Comparison of ENCODE assay signal across 20 cellular contexts in genomic region chr2:53512071-53512841, GRCh38.
DNase-seq lines count a peak whose midpoint lies in the region; ATAC-seq and TF ChIP-seq lines count a peak whose summit lies in the region.
"Had no signal": no experiment of that assay in that cellular context is flagged by ENCODE, and none has a peak within 500 bp of the region (broad histone marks: within the 10 kb centered on the region; RNA-seq: fewer than 3 reads in every experiment).

No MANE protein-coding gene starts in this region.

- H3F3A ChIP-seq in PC-3 (ENCODE audit: low read length, unreplicated experiment): peaks cover 11% of the 10 kb centered on the region

- H2AFZ ChIP-seq in PC-3 (ENCODE audit: low read length): peak overlapping the region; percentile 47

- BruUV-seq in PC-3 (replicated peaks; lab: Mats Ljungman, UMichigan): no TSS peak

- H3K36me3 ChIP-seq in PC-3 (ENCODE audit: low read depth, low read length) (no peaks in the 10 kb centered on the region), mucosa of descending colon (ENCODE audit: low read depth) (no peaks in the 10 kb centered on the region)
- H3K36me3 ChIP-seq: left ventricle myocardium inferior, stomach, uterus had no signal

- TF ChIP-seq CTCF in PC-3 (conservative IDR thresholded peaks at IDR 0.05; ENCODE audit: low read depth, low read length): no peak
- no peak for TF ChIP-seq CTCF in mucosa of descending colon (IDR thresholded peaks at IDR 0.05)

- POLR2A ChIA-PET in PC-3 (lab: Charles Lee; ENCODE audit: unreplicated experiment): interaction anchor here (0.7 kb wide), 1 partner anchor 1159 kb away, joined by 3 read pairs; no protein-coding TSS in a partner anchor

- H4K20me1 ChIP-seq in PC-3 (ENCODE audit: low read length): no peaks in the 10 kb centered on the region

- H3K9me3 ChIP-seq in PC-3 (ENCODE audit: low read length): no peaks in the 10 kb centered on the region
- H3K9me3 ChIP-seq in mucosa of descending colon: no peaks in the 10 kb centered on the region
- H3K9me3 ChIP-seq: left ventricle myocardium inferior, stomach, uterus had no signal

- DNase-seq in EH (ENCODE audit: low read depth): peak; percentile 60
- DNase-seq in PC-3: peak; percentile 93
- no peak for DNase-seq in mucosa of descending colon
- no peak for DNase-seq in LoVo (ENCODE audit: low spot score)
- DNase-seq in D341Med (ENCODE audit: low spot score): no peak
- DNase-seq in SKM-1 treated with dmso at 0.1 percent for 144 hours (lab: John Stamatoyannopoulos, UW; ENCODE audit: unreplicated experiment): no peak
- no peak for DNase-seq in NCI-H2196 (lab: John Stamatoyannopoulos, UW; ENCODE audit: unreplicated experiment)
- DNase-seq: activated CD8-positive, alpha-beta T cell treated with anti-CD3 and anti-CD28 coated beads, Interleukin-2, amount 10 ng/mL, durations not matched to agents 7 days and 5 days; activated naive CD8-positive, alpha-beta T cell treated with anti-CD3 and anti-CD28 coated beads, Interleukin-2, amount 10 ng/mL, durations not matched to agents 7 days and 5 days; activated T-cell treated with anti-CD3 and anti-CD28 coated beads, Interleukin-2, amount 50 U/mL, for 72 hours; foreskin melanocyte; left ventricle myocardium inferior; NCI-H1048; NCI-H2081; occipital lobe; right cardiac atrium; stomach; uterus had no signal

- H3K9me2 ChIP-seq in PC-3 (replicated peaks; ENCODE audit: low read length): no peaks in the 10 kb centered on the region

- H3K4me2 ChIP-seq in PC-3 (ENCODE audit: low read length): peak overlapping the region; percentile 66

- CTCF ChIA-PET in PC-3 (lab: Charles Lee): no interaction called here

- peak overlapping the region; percentile 90 for H3K27ac ChIP-seq in PC-3 (ENCODE audit: low read length)
- H3K27ac ChIP-seq: left ventricle myocardium inferior, stomach, uterus, VCaP had no signal

- peak overlapping the region; percentile 34 for H3K4me3 ChIP-seq in PC-3 (ENCODE audit: low read length)
- H3K4me3 ChIP-seq in mucosa of descending colon: no peak overlapping the region
- H3K4me3 ChIP-seq: left ventricle myocardium inferior, stomach, uterus had no signal

- no peaks in the 10 kb centered on the region for H3K27me3 ChIP-seq in PC-3 (ENCODE audit: low read length)
- H3K27me3 ChIP-seq: stomach, uterus had no signal

- H3K79me2 ChIP-seq in PC-3 (ENCODE audit: low read length): no peaks in the 10 kb centered on the region

- peak; percentile 88 for ATAC-seq in PC-3
- ATAC-seq in esophagus mucosa: peak; percentile 96
- ATAC-seq in mucosa of descending colon: peak; percentile 19
- ATAC-seq: activated CD8-positive, alpha-beta T cell treated with anti-CD3 and anti-CD28 coated beads, Interleukin-2, amount 10 ng/mL, durations not matched to agents 7 days and 5 days; activated T-cell treated with anti-CD3 and anti-CD28 coated beads, Interleukin-2, amount 50 U/mL, for 72 hours; right cardiac atrium had no signal

- H3K4me1 ChIP-seq in PC-3 (ENCODE audit: insufficient read depth, low read length) (peaks cover 38% of the 10 kb centered on the region), mucosa of descending colon (ENCODE audit: low read depth) (no peaks in the 10 kb centered on the region)
- H3K4me1 ChIP-seq: left ventricle myocardium inferior, stomach, uterus had no signal

- intact Hi-C loops in PC-3 (cut with micrococcal nuclease) (no loop called here), mucosa of descending colon (cut with DNase I, micrococcal nuclease) (no loop called here)

- H3K9ac ChIP-seq in PC-3 (ENCODE audit: low read length): peak overlapping the region; percentile 29

Comparison
In these comparisons a context has a peak if more than half of its experiments do, and no peak if none do; other contexts are left out.
1. DNase-seq: peak in EH (single experiment) and PC-3 (single experiment); none in mucosa of descending colon (0 of 3), LoVo (single experiment), D341Med (single experiment), SKM-1 treated with dmso at 0.1 percent for 144 hours (single experiment) and NCI-H2196 (single experiment).
2. ATAC-seq: peak in every context shown above with its lines; median percentile 96 in esophagus mucosa; 88 in PC-3; 19 in mucosa of descending colon.